ENCODE assay signal across 1 cellular context in genomic region chr19:58294743-58295374, GRCh38.
TF ChIP-seq lines count a peak whose summit lies in the region.

No MANE protein-coding gene starts in this region.

TF ChIP-seq in GM12878, 131 proteins besides CTCF, POLR2A, EP300 and RAD21:
- no peak for TF ChIP-seq MEF2A (IDR thresholded peaks at IDR 0.05; ENCODE audit: insufficient read depth, low read depth, low read length)
- no peak for TF ChIP-seq GABPA (IDR thresholded peaks at IDR 0.05; ENCODE audit: low read depth)
- TF ChIP-seq CBX5 (IDR thresholded peaks at IDR 0.05; ENCODE audit: low read depth): no peak
- no peak for TF ChIP-seq KAT2A (conservative IDR thresholded peaks at IDR 0.05; ENCODE audit: control insufficient read depth, low read depth, low read length)
- no peak for TF ChIP-seq STAT1 (conservative IDR thresholded peaks at IDR 0.05)
- TF ChIP-seq MYB (IDR thresholded peaks at IDR 0.05; ENCODE audit: borderline replicate concordance, low read depth, low read length): no peak
- TF ChIP-seq NFYA (IDR thresholded peaks at IDR 0.05; ENCODE audit: borderline replicate concordance, low read depth, low read length): no peak
- TF ChIP-seq CREM (IDR thresholded peaks at IDR 0.05; ENCODE audit: low read depth): no peak
- TF ChIP-seq RB1 (IDR thresholded peaks at IDR 0.05; ENCODE audit: borderline replicate concordance): no peak
- TF ChIP-seq, protein P1, sequence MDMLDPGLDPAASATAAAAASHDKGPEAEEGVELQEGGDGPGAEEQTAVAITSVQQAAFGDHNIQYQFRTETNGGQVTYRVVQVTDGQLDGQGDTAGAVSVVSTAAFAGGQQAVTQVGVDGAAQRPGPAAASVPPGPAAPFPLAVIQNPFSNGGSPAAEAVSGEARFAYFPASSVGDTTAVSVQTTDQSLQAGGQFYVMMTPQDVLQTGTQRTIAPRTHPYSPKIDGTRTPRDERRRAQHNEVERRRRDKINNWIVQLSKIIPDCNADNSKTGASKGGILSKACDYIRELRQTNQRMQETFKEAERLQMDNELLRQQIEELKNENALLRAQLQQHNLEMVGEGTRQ (IDR thresholded peaks at IDR 0.05; ENCODE audit: borderline replicate concordance, low read depth, low read length): no peak
- TF ChIP-seq IRF5 (IDR thresholded peaks at IDR 0.05; ENCODE audit: borderline replicate concordance): no peak
